ENCODE assay signal across 8 cellular contexts in genomic region chr7:5143935-5144903, GRCh38.
DNase-seq lines count a peak whose midpoint lies in the region; ATAC-seq lines count a peak whose summit lies in the region.

No MANE protein-coding gene starts in this region.

- DNase-seq in NK-92 (lab: John Stamatoyannopoulos, UW; ENCODE audit: unreplicated experiment), result peak; percentile 54
- DNase-seq in NK-92 treated with Interleukin-12 subunit alpha and Interleukin-12 subunit beta, amount 100 ng/mL, for 24 hours (lab: John Stamatoyannopoulos, UW), result no peak
- peak; percentile 66 for DNase-seq in activated CD4-positive, alpha-beta T cell treated with anti-CD3 and anti-CD28 coated beads, Interleukin-2, amount 50 U/mL, for 1 hour
- peak; percentile 78 for DNase-seq in effector CD8-positive, alpha-beta T cell (lab: John Stamatoyannopoulos, UW)
- DNase-seq in stimulated activated CD4-positive, alpha-beta T cell treated with anti-CD3 and anti-CD28 coated beads, Interleukin-4, amount 100 ng/mL, for 4 hours, result peak; percentile 33 to 68
- no peak for DNase-seq in NCI-H2081 treated with DMSO at 0.1 percent for 48 hours (lab: John Stamatoyannopoulos, UW)

- ATAC-seq in HG02798 (IDR thresholded peaks at IDR 0.05; ENCODE audit: poor library complexity, unreplicated experiment) (no peak), GM18868 (IDR thresholded peaks at IDR 0.05; ENCODE audit: unreplicated experiment) (no peak)

Comparison
In these comparisons a context has a peak if more than half of its experiments do, and no peak if none do; other contexts are left out.
1. DNase-seq: peak in NK-92 (single experiment), activated CD4-positive, alpha-beta T cell treated with anti-CD3 and anti-CD28 coated beads, Interleukin-2, amount 50 U/mL, for 1 hour (single experiment), effector CD8-positive, alpha-beta T cell (single experiment) and stimulated activated CD4-positive, alpha-beta T cell treated with anti-CD3 and anti-CD28 coated beads, Interleukin-4, amount 100 ng/mL, for 4 hours (2 of 2); none in NK-92 treated with Interleukin-12 subunit alpha and Interleukin-12 subunit beta, amount 100 ng/mL, for 24 hours (single experiment) and NCI-H2081 treated with DMSO at 0.1 percent for 48 hours (single experiment).